8 cellular contexts compared by ENCODE assay signal in genomic region chr9:137224850-137225694, GRCh38. TPM values are rescaled to one million over a fixed set of nuclear protein-coding genes. Genes with fewer than 3 reads are reported as not detected.
DNase-seq lines count a peak whose midpoint lies in the region; ATAC-seq and TF ChIP-seq lines count a peak whose summit lies in the region.

CYSRT1 (plus strand) TSS chr9:137225174; CDS start chr9:137225622, 448 bp downstream.

- peaks cover 9% of the 10 kb centered on the region for H3K4me1 Mint-ChIP-seq in progenitor cell of endocrine pancreas (ENCODE audit: low read depth)

- TF ChIP-seq CTCF in PC-9 (conservative IDR thresholded peaks at IDR 0.05) (no peak), progenitor cell of endocrine pancreas (IDR thresholded peaks at IDR 0.05; ENCODE audit: unreplicated experiment) (no peak)

- peaks cover 7% of the 10 kb centered on the region; the same call in 1 of the 2 replicates for H3K79me2 ChIP-seq in PC-9 (ENCODE audit: low read depth)

- no peaks in the 10 kb centered on the region for H3K9me3 ChIP-seq in PC-9 (ENCODE audit: insufficient read depth, low read depth)
- H3K9me3 ChIP-seq in esophagus (ENCODE audit: control insufficient read depth in 2 of 2, insufficient read depth in 1 of 2, low read depth in 1 of 2, low read length in 1 of 2) = no peaks in the 10 kb centered on the region

- no peak for DNase-seq in G401 (ENCODE audit: low spot score)
- peak; percentile 81 to 93 for DNase-seq in PC-9
- no peak for DNase-seq in progenitor cell of endocrine pancreas (ENCODE audit: low spot score, unreplicated experiment)
- DNase-seq in left lobe of liver (ENCODE audit: low spot score) = no peak
- no peak for DNase-seq in stimulated activated CD4-positive, alpha-beta T cell treated with anti-CD3 and anti-CD28 coated beads, Interleukin-4, amount 100 ng/mL, for 24 hours
- DNase-seq in NCI-H2196 treated with DMSO at 0.1 percent for 48 hours (lab: John Stamatoyannopoulos, UW; ENCODE audit: unreplicated experiment) = no peak

- no peaks in the 10 kb centered on the region for H3K36me3 Mint-ChIP-seq in progenitor cell of endocrine pancreas (ENCODE audit: insufficient read depth)

- ATAC-seq in left lobe of liver (no peak), HG02970 (IDR thresholded peaks at IDR 0.05; ENCODE audit: low FRiP score, unreplicated experiment) (no peak)

- no peaks in the 10 kb centered on the region for H3K9me3 Mint-ChIP-seq in progenitor cell of endocrine pancreas (ENCODE audit: low read depth)

- WGBS in esophagus, 2 donors = 44 to 48% methylated on average over 22 to 23 of the region's 23 CpGs

- peak within 1 kb of the TSS; percentile 79 for H3K27ac ChIP-seq in PC-9
- H3K27ac ChIP-seq in esophagus (ENCODE audit: low read depth in 2 of 2, low read length in 1 of 2) = peak within 1 kb of the TSS; percentile 94 to 96

- peak within 1 kb of the TSS; percentile 78 for H3K4me3 Mint-ChIP-seq in progenitor cell of endocrine pancreas (ENCODE audit: low read depth)

- H3K9me2 ChIP-seq in PC-9 (ENCODE audit: insufficient read depth) = no peaks in the 10 kb centered on the region

- H3K4me2 ChIP-seq in PC-9 = peak within 1 kb of the TSS; percentile 99

- POLR2A ChIA-PET in PC-9 (lab: Charles Lee; ENCODE audit: unreplicated experiment) = interaction anchor here (0.6 to 1.0 kb wide), 5 partner anchors 13 to 436 kb away, joined by 3 to 6 read pairs (median 3); no protein-coding TSS in a partner anchor

- CTCF ChIA-PET in PC-9 (lab: Charles Lee) = interaction anchor here (0.6 kb wide), 2 partner anchors 34 to 171 kb away, joined by 3 to 9 read pairs; partner anchors contain the start of gene ENTPD2

- intact Hi-C loops in PC-9 (cut with micrococcal nuclease; ENCODE audit: unreplicated experiment) = no loop called here

- H3F3A ChIP-seq in PC-9 (ENCODE audit: insufficient read depth, low read depth) = peaks cover 52% of the 10 kb centered on the region

- peak within 1 kb of the TSS; percentile 81; the same call in 1 of the 2 replicates for H2AFZ ChIP-seq in PC-9

- BruUV-seq in PC-9 (replicated peaks; lab: Mats Ljungman, UMichigan) = TSS peak; percentile 74

- H3K4me3 ChIP-seq in PC-9 (peak within 1 kb of the TSS; percentile 90), esophagus (ENCODE audit: low read depth in 1 of 2, low read length in 2 of 2) (peak within 1 kb of the TSS; percentile 66 to 67)

- no peaks in the 10 kb centered on the region for H4K20me1 ChIP-seq in PC-9 (ENCODE audit: insufficient read depth)

- H3K36me3 ChIP-seq in PC-9 (ENCODE audit: low read depth) (no peaks in the 10 kb centered on the region), esophagus (ENCODE audit: control insufficient read depth in 2 of 2, insufficient read depth in 2 of 2, low read length in 1 of 2) (peaks cover 0 to 8% of the 10 kb centered on the region in 2 donors)

- H3K4me1 ChIP-seq in PC-9 (replicated peaks; ENCODE audit: insufficient read depth) (peaks cover 55% of the 10 kb centered on the region), esophagus (ENCODE audit: control insufficient read depth in 2 of 2, insufficient read depth in 2 of 2, low read length in 1 of 2) (peaks cover 3 to 25% of the 10 kb centered on the region in 2 donors)

- no peaks in the 10 kb centered on the region for H3K27me3 Mint-ChIP-seq in progenitor cell of endocrine pancreas

- in situ Hi-C loops in G401 (cut with HindIII; ENCODE audit: low sequenced_read_pairs) = no loop called here

- H3K27me3 ChIP-seq in PC-9 (ENCODE audit: insufficient read depth, low read depth) = no peaks in the 10 kb centered on the region
- H3K27me3 ChIP-seq in esophagus (ENCODE audit: control insufficient read depth in 1 of 2, insufficient read depth in 2 of 2, low read length in 2 of 2) = no peaks in the 10 kb centered on the region

- peak within 1 kb of the TSS; percentile 69 for H3K27ac Mint-ChIP-seq in progenitor cell of endocrine pancreas

RNA-seq across cellular contexts. Expression of gene CYSRT1, which starts in this region (rescaled TPM):
- total RNA-seq in G401 (2014; rRNA removed; shearing (Covaris generic)) = 10.7 and 16.0 TPM in 2 replicates
- total RNA-seq in PC-9 (2021) (9.0 and 15.2 TPM in 2 replicates), progenitor cell of endocrine pancreas (1.2 and 2.7 TPM in 2 replicates), left lobe of liver (0.81 TPM)
- polyA plus RNA-seq in esophagus = 100 to 1,000 TPM; 334 to 342 TPM

Comparison
In these comparisons a context has a peak if more than half of its experiments do, and no peak if none do; other contexts are left out.
1. DNase-seq: peak in PC-9 (2 of 2); none in G401 (single experiment), progenitor cell of endocrine pancreas (single experiment), left lobe of liver (single experiment), stimulated activated CD4-positive, alpha-beta T cell treated with anti-CD3 and anti-CD28 coated beads, Interleukin-4, amount 100 ng/mL, for 24 hours (single experiment) and NCI-H2196 treated with DMSO at 0.1 percent for 48 hours (single experiment).